ENCODE assay signal across 23 cellular contexts in genomic region chr7:83794834-83795233, GRCh38.
"Had no signal": no experiment of that assay in that cellular context is flagged by ENCODE, and none has a peak within 500 bp of the region (broad histone marks: within the 10 kb centered on the region; RNA-seq: fewer than 3 reads in every experiment).

No MANE protein-coding gene starts in this region.

- H3K4me3 ChIP-seq: adrenal gland, breast epithelium, coronary artery, lower lobe of right lung, sigmoid colon, testis, upper lobe of left lung had no signal

- H3K9me3 ChIP-seq: adrenal gland, breast epithelium, lower lobe of right lung, sigmoid colon, testis, upper lobe of left lung had no signal

- DNase-seq: activated CD4-positive, alpha-beta T cell treated with anti-CD3 and anti-CD28 coated beads, Interleukin-2, amount 50 U/mL, for 4 hours; activated effector memory CD4-positive, alpha-beta T cell treated with anti-CD3 and anti-CD28 coated beads, Interleukin-2, amount 50 U/mL, for 16 hours; activated T-cell treated with anti-CD3 and anti-CD28 coated beads, Interleukin-2, amount 50 U/mL, for 72 hours; adrenal gland; erythroblast; foreskin melanocyte; glutamatergic neuron; hippocampal formation; left cardiac atrium; lower lobe of right lung; sigmoid colon; stimulated activated CD4-positive, alpha-beta T cell treated with anti-CD3 and anti-CD28 coated beads, Interleukin-4, amount 100 ng/mL, for 24 hours; testis; upper lobe of left lung; WERI-Rb-1 had no signal

- H3K4me1 ChIP-seq: adrenal gland, breast epithelium, lower lobe of right lung, sigmoid colon, testis, upper lobe of left lung had no signal

- H3K36me3 ChIP-seq: adrenal gland, breast epithelium, lower lobe of right lung, sigmoid colon, upper lobe of left lung, WERI-Rb-1 had no signal

- H3K27me3 ChIP-seq: adrenal gland, breast epithelium, sigmoid colon, testis, upper lobe of left lung had no signal

- FAIRE-seq: astrocyte, endometrium, islet of Langerhans had no signal

- H3K27ac ChIP-seq: adrenal gland, breast epithelium, coronary artery, lower lobe of right lung, sigmoid colon, testis, upper lobe of left lung, WERI-Rb-1 had no signal

- ATAC-seq: activated naive CD4-positive, alpha-beta T cell treated with anti-CD3 and anti-CD28 coated beads, Interleukin-2, amount 50 U/mL, for 72 hours; activated T-cell treated with anti-CD3 and anti-CD28 coated beads, Interleukin-2, amount 50 U/mL, for 72 hours; left cardiac atrium; lower lobe of right lung; natural killer cell treated with Interleukin-12 subunit alpha and Interleukin-12 subunit beta and Interleukin-15 and Interleukin-18, amount 100 ng/mL, for 72 hours; stimulated activated effector memory CD8-positive, alpha-beta T cell treated with anti-CD3 and anti-CD28 coated beads, Interleukin-12 subunit alpha, Interleukin-12 subunit beta, amount 100 ng/mL, for 72 hours had no signal
